In the genomic region with DNA sequence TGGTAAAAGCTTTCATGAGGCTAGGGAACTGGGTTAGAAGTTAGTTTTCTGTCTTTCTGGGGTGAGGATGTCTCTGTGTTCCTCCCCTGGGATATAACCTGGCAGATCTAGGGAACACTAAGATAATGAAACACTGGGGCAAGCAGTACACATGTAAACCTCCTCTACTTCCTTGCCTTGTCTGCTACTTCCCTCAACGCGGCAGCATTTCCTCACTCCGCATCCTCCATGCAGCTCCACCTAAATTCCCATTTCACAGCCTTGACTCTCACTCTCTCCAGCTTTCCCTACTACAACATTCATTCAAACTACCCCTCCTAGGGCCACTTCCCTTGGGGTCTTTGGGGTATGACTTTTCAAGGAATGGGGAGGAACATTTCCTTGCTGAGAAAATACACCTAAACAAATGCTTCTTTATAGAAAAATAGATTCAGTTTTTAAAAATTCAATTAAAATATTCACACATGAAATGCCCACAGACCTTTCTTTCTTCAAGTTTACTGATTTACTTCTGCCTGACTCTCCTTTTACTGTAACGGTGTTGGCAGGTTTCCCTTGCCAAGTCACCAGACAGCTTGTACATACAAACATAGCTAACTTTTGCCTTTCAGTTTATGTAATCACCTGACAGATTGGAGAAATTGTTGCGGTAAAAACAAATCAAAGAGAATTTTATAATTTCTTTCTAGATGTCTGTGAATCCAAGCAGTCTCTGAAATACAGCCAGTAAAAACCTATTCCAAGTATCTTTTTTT, we compare ENCODE assay signal across 15 cellular contexts.
DNase-seq lines count a peak whose midpoint lies in the region; ATAC-seq and TF ChIP-seq lines count a peak whose summit lies in the region.
"Had no signal": no experiment of that assay in that cellular context is flagged by ENCODE, and none has a peak within 500 bp of the region (broad histone marks: within the 10 kb centered on the region; RNA-seq: fewer than 3 reads in every experiment).

No MANE protein-coding gene starts in this region.

- no peaks in the 10 kb centered on the region for H3K4me1 ChIP-seq in right cardiac atrium (ENCODE audit: control insufficient read depth, insufficient read depth, low read length)
- H3K4me1 ChIP-seq: testis had no signal

- intact Hi-C loops in right cardiac atrium (cut with DNase I), result no loop called here

- no peak overlapping the region for H3K4me3 ChIP-seq in right cardiac atrium (ENCODE audit: low read length)
- no peak overlapping the region for H3K4me3 ChIP-seq in retinal pigment epithelial cell (ENCODE audit: low read length)
- H3K4me3 ChIP-seq: testis had no signal

- H3K27ac Mint-ChIP-seq in natural killer cell treated with Interleukin-12 subunit alpha and Interleukin-12 subunit beta and Interleukin-15 and Interleukin-18, amount 100 ng/mL, for 72 hours, result peak overlapping the region in 1 of 2 donors; percentile 66
- H3K27ac Mint-ChIP-seq: activated naive CD8-positive, alpha-beta T cell; dendritic cell treated with granulocyte-macrophage colony-stimulating factor and Interleukin-4, amounts not matched to agents 40 ng/mL and 50 ng/mL, for 4 days had no signal

- H3K4me3 Mint-ChIP-seq in natural killer cell treated with Interleukin-12 subunit alpha and Interleukin-12 subunit beta and Interleukin-15 and Interleukin-18, amount 100 ng/mL, for 72 hours, result no peak overlapping the region
- H3K4me3 Mint-ChIP-seq: activated naive CD8-positive, alpha-beta T cell; dendritic cell treated with granulocyte-macrophage colony-stimulating factor and Interleukin-4, amounts not matched to agents 40 ng/mL and 50 ng/mL, for 4 days had no signal

- ATAC-seq in right cardiac atrium (peak; percentile 38 to 52), HG03039 (IDR thresholded peaks at IDR 0.05; ENCODE audit: unreplicated experiment) (no peak), GM21367 (IDR thresholded peaks at IDR 0.05; ENCODE audit: unreplicated experiment) (no peak)
- ATAC-seq in natural killer cell treated with Interleukin-12 subunit alpha and Interleukin-12 subunit beta and Interleukin-15 and Interleukin-18, amount 100 ng/mL, for 72 hours, result no peak
- ATAC-seq: HCT116 had no signal

- whole genome bisulfite sequencing in right cardiac atrium, result 58% methylated on average over 5 of the region's 5 CpGs

- no peaks in the 10 kb centered on the region for H3K36me3 Mint-ChIP-seq in natural killer cell treated with Interleukin-12 subunit alpha and Interleukin-12 subunit beta and Interleukin-15 and Interleukin-18, amount 100 ng/mL, for 72 hours
- H3K36me3 Mint-ChIP-seq: activated naive CD8-positive, alpha-beta T cell had no signal

- no peaks in the 10 kb centered on the region for H3K27me3 ChIP-seq in right cardiac atrium (ENCODE audit: control insufficient read depth, insufficient read depth)
- H3K27me3 ChIP-seq: testis had no signal

- H3K9me3 Mint-ChIP-seq in natural killer cell treated with Interleukin-12 subunit alpha and Interleukin-12 subunit beta and Interleukin-15 and Interleukin-18, amount 100 ng/mL, for 72 hours, result peaks cover 8% of the 10 kb centered on the region
- H3K9me3 Mint-ChIP-seq: dendritic cell treated with granulocyte-macrophage colony-stimulating factor and Interleukin-4, amounts not matched to agents 40 ng/mL and 50 ng/mL, for 4 days had no signal

- TF ChIP-seq CTCF in retinal pigment epithelial cell (conservative IDR thresholded peaks at IDR 0.05; ENCODE audit: low read depth, low read length), result no peak

- peaks cover 5% of the 10 kb centered on the region in 2 donors for H3K27me3 Mint-ChIP-seq in natural killer cell treated with Interleukin-12 subunit alpha and Interleukin-12 subunit beta and Interleukin-15 and Interleukin-18, amount 100 ng/mL, for 72 hours
- H3K27me3 Mint-ChIP-seq: activated naive CD8-positive, alpha-beta T cell had no signal

- DNase-seq in NCI-H2171 treated with DMSO at 0.1 percent for 48 hours (lab: John Stamatoyannopoulos, UW), result peak; percentile 12
- DNase-seq in NCI-H2171 (lab: John Stamatoyannopoulos, UW), result no peak
- peak; percentile 78 for DNase-seq in astrocyte of the hippocampus (ENCODE audit: low read depth, low spot score)
- DNase-seq in right cardiac atrium, result peak in 1 of 3 donors; percentile 45
- DNase-seq in retinal pigment epithelial cell (ENCODE audit: low read depth), result peak; percentile 77
- DNase-seq in natural killer cell treated with Interleukin-12 subunit alpha and Interleukin-12 subunit beta and Interleukin-15 and Interleukin-18, amount 100 ng/mL, for 72 hours (ENCODE audit: low spot score), result no peak
- DNase-seq: activated CD4-positive, CD25-positive, alpha-beta regulatory T cell; activated CD8-positive, alpha-beta memory T cell treated with anti-CD3 and anti-CD28 coated beads, Interleukin-2, amount 50 U/mL, for 4 hours; COR-L47; testis had no signal

- H3K4me1 Mint-ChIP-seq in natural killer cell treated with Interleukin-12 subunit alpha and Interleukin-12 subunit beta and Interleukin-15 and Interleukin-18, amount 100 ng/mL, for 72 hours (ENCODE audit: low read depth in 2 of 2), result peaks cover 15 to 27% of the 10 kb centered on the region in 2 donors

- no peak overlapping the region for H3K27ac ChIP-seq in right cardiac atrium (ENCODE audit: low read length)
- H3K27ac ChIP-seq: testis had no signal

- no peaks in the 10 kb centered on the region for H3K9me3 ChIP-seq in right cardiac atrium (ENCODE audit: control insufficient read depth, low read length)
- H3K9me3 ChIP-seq: testis had no signal

Comparison
In these comparisons a context has a peak if more than half of its experiments do, and no peak if none do; other contexts are left out.
1. DNase-seq: peak in NCI-H2171 treated with DMSO at 0.1 percent for 48 hours (single experiment), astrocyte of the hippocampus (single experiment) and retinal pigment epithelial cell (single experiment); none in NCI-H2171 (single experiment) and natural killer cell treated with Interleukin-12 subunit alpha and Interleukin-12 subunit beta and Interleukin-15 and Interleukin-18, amount 100 ng/mL, for 72 hours (single experiment).
2. ATAC-seq: peak in right cardiac atrium (2 of 2); none in HG03039 (single experiment), natural killer cell treated with Interleukin-12 subunit alpha and Interleukin-12 subunit beta and Interleukin-15 and Interleukin-18, amount 100 ng/mL, for 72 hours (0 of 2) and GM21367 (single experiment).